19 cellular contexts compared by ENCODE assay signal in the genomic region with DNA sequence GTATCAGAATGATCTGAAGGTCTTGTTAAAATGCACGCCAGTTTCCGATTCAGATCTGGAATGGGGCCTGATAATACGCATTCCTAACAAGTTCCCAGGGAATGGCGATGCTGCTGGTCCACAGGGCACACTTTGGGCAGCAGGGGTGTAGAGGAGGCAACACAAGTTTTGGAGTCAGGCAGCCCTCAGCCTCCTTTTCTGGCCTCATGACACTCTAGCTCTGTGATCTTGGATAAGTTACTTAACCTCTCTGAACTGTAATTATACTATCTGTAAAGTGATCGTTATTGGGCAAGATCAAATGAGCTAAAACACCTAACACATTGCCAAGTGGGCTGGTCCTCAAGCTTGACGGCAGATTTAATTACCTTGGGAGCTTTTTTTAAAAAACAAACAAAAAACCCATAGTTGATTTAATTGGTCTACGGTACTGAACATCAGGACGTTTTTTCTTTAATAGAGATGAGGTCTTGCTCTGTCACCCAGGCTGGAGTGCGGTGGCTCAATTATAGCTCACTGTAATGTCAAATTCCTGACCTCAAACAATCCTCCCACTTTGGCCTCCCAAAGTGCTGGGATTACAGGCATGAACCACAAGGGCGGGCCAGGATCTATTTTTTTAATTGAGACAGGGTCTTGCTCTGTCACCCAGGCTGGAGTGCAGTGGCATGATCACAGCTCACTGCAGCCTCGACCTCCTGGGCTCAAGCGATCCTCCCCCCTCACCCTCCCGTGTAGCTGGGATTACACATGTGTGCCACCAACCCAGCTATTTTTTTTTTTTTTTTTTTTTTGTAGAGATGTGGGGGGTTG. TPM values are rescaled to one million over a fixed set of nuclear protein-coding genes. Genes with fewer than 3 reads are reported as not detected.
DNase-seq lines count a peak whose midpoint lies in the region; ATAC-seq and TF ChIP-seq lines count a peak whose summit lies in the region.
"Had no signal": no experiment of that assay in that cellular context is flagged by ENCODE, and none has a peak within 500 bp of the region (broad histone marks: within the 10 kb centered on the region; RNA-seq: fewer than 3 reads in every experiment).

No MANE protein-coding gene starts in this region.

- H3K4me1 ChIP-seq in HEK293 (ENCODE audit: control insufficient read depth, insufficient read depth, low read length) (peaks cover 4% of the 10 kb centered on the region; the same call in 1 of the 2 replicates), Panc1 (ENCODE audit: control insufficient read depth, insufficient read depth, low read length) (peaks cover 56% of the 10 kb centered on the region), gastroesophageal sphincter (peaks cover 0 to 88% (median 27%) of the 10 kb centered on the region in 3 donors), smooth muscle cell (ENCODE audit: low read depth) (peaks cover 26% of the 10 kb centered on the region), upper lobe of left lung (peaks cover 18 to 34% (median 24%) of the 10 kb centered on the region in 4 donors)

- H3K36me3 Mint-ChIP-seq in stimulated activated naive B cell treated with anti-CD40 and anti-IgM and Interleukin-4, amounts not matched to agents 10 μg/mL and 1 μg/mL and 100 μg/mL, for 72 hours: no peaks in the 10 kb centered on the region

- H3K9ac ChIP-seq in smooth muscle cell (ENCODE audit: low read depth): no peak overlapping the region

- intact Hi-C loops in Panc1 (cut with micrococcal nuclease; ENCODE audit: unreplicated experiment): loop anchor here (2.0 to 5.0 kb wide), 2 partner anchors 87 to 135 kb away; no protein-coding TSS in a partner anchor

- H3K27ac ChIP-seq in HEK293 (ENCODE audit: extremely low read depth, low read depth, low read length) (no peak overlapping the region), Panc1 (ENCODE audit: low read length) (peak overlapping the region; percentile 89), gastroesophageal sphincter (peak overlapping the region; percentile 94 to 99 (median 98)), smooth muscle cell (ENCODE audit: low read depth) (peak overlapping the region; percentile 2), upper lobe of left lung (no peak overlapping the region)
- H3K27ac ChIP-seq: cardiac muscle cell had no signal

- no TSS peak for BruUV-seq in Panc1 (replicated peaks; lab: Mats Ljungman, UMichigan)

- no peak for TF ChIP-seq CTCF in HEK293 (tag by site-specific recombination; IDR thresholded peaks at IDR 0.05)
- no peak for TF ChIP-seq CTCF in Panc1 (IDR thresholded peaks at IDR 0.05)
- no peak for TF ChIP-seq CTCF in gastroesophageal sphincter (IDR thresholded peaks at IDR 0.05)
- TF ChIP-seq CTCF in smooth muscle cell (IDR thresholded peaks at IDR 0.05; ENCODE audit: borderline replicate concordance, insufficient read depth, poor library complexity, severe bottlenecking): no peak
- TF ChIP-seq CTCF in upper lobe of left lung (IDR thresholded peaks at IDR 0.05): no peak

- no peaks in the 10 kb centered on the region; a peak in 1 of 3 replicates for H3K36me3 ChIP-seq in HEK293 (ENCODE audit: control insufficient read depth in 2 of 2, insufficient read depth in 1 of 2, low read length in 2 of 2)
- H3K36me3 ChIP-seq in Panc1 (ENCODE audit: control insufficient read depth, insufficient read depth, low read length): no peaks in the 10 kb centered on the region
- H3K36me3 ChIP-seq in gastroesophageal sphincter: peaks cover 0 to 8% of the 10 kb centered on the region in 2 donors
- H3K36me3 ChIP-seq in smooth muscle cell (ENCODE audit: low read depth): no peaks in the 10 kb centered on the region
- H3K36me3 ChIP-seq in H7 (replicated peaks; ENCODE audit: control insufficient read depth, insufficient read depth, low read length): no peaks in the 10 kb centered on the region
- H3K36me3 ChIP-seq in upper lobe of left lung: no peaks in the 10 kb centered on the region
- H3K36me3 ChIP-seq: BE2C, cardiac muscle cell, prostate gland, thyroid gland had no signal

- in situ Hi-C loops in Panc1 (cut with HindIII; ENCODE audit: low pct_unique_long_range_greater_than_20kb, low sequenced_read_pairs): loop anchor here (5.0 kb wide), 1 partner anchor 137 kb away; no protein-coding TSS in a partner anchor

- 44 to 47% methylated on average over 9 to 10 of the region's 13 CpGs for WGBS in gastroesophageal sphincter (ENCODE audit: low coverage in 1 of 2), 2 donors
- WGBS in smooth muscle cell (ENCODE audit: low lambda C conversion rate): 51% methylated on average over 13 of the region's 13 CpGs
- 62 to 65% methylated on average over 13 of the region's 13 CpGs for WGBS in upper lobe of left lung, 2 donors

- peaks cover 31 to 49% of the 10 kb centered on the region in 2 donors for H3K27me3 Mint-ChIP-seq in stimulated activated naive B cell treated with anti-CD40 and anti-IgM and Interleukin-4, amounts not matched to agents 10 μg/mL and 1 μg/mL and 100 μg/mL, for 72 hours

- no peak overlapping the region for H3K4me3 Mint-ChIP-seq in stimulated activated naive B cell treated with anti-CD40 and anti-IgM and Interleukin-4, amounts not matched to agents 10 μg/mL and 1 μg/mL and 100 μg/mL, for 72 hours

- DNase-seq in Panc1 (ENCODE audit: low read depth, low spot score) (no peak), smooth muscle cell (lab: John Stamatoyannopoulos, UW; ENCODE audit: unreplicated experiment) (no peak), H7 (no peak), upper lobe of left lung (no peak)
- no peak for DNase-seq in stimulated activated naive B cell treated with anti-CD40 and anti-IgM and Interleukin-4, amounts not matched to agents 10 μg/mL and 1 μg/mL and 100 μg/mL, for 72 hours
- DNase-seq: activated naive CD4-positive, alpha-beta T cell treated with Interleukin-2 at 50 U/mL for 16 hours; activated T-cell treated with anti-CD3 and anti-CD28 coated beads, Interleukin-2, amount 50 U/mL, for 1 hour; BE2C; IMR-90; NCI-H2081 treated with DMSO at 0.1 percent for 48 hours; small intestine; stimulated activated CD4-positive, alpha-beta T cell treated with anti-CD3 and anti-CD28 coated beads, Interleukin-4, amount 100 ng/mL, for 1 hour; stimulated activated naive CD4-positive, alpha-beta T cell treated with Interleukin-2 at 50 U/mL for 16 hours; thyroid gland had no signal

- CTCF ChIA-PET in HEK293 (lab: Yijun Ruan, JAX) (interaction anchor here (0.6 to 17.6 kb wide), 25 partner anchors 10 to 457 kb away, joined by 3 to 434 read pairs (median 4); partner anchors contain the start of genes CUEDC1 and VEZF1), Panc1 (lab: Charles Lee) (interaction anchor here (0.5 to 2.5 kb wide), 16 partner anchors 11 to 740 kb away, joined by 3 to 9 read pairs (median 5); partner anchors contain the start of gene SRSF1)

- H2AFZ ChIP-seq in smooth muscle cell (ENCODE audit: low read depth): no peak overlapping the region
- H2AFZ ChIP-seq: hepatocyte had no signal

- H3F3A ChIP-seq in smooth muscle cell (ENCODE audit: low read depth): peaks cover 18% of the 10 kb centered on the region

- peak overlapping the region; percentile 8 for H3K4me2 ChIP-seq in smooth muscle cell

- H3K79me2 ChIP-seq in smooth muscle cell (ENCODE audit: low read depth): no peaks in the 10 kb centered on the region
- H3K79me2 ChIP-seq: hepatocyte had no signal

- ATAC-seq in Panc1 (no peak), gastroesophageal sphincter (no peak), upper lobe of left lung (ENCODE audit: low FRiP score in 2 of 2) (no peak)
- ATAC-seq in stimulated activated naive B cell treated with anti-CD40 and anti-IgM and Interleukin-4, amounts not matched to agents 10 μg/mL and 1 μg/mL and 100 μg/mL, for 72 hours (replicated peaks): no peak

- H3K4me3 ChIP-seq in HEK293 (ENCODE audit: low read depth, low read length) (no peak overlapping the region), Panc1 (ENCODE audit: low read depth in 2 of 2, low read length in 2 of 2) (no peak overlapping the region), gastroesophageal sphincter (no peak overlapping the region), smooth muscle cell (no peak overlapping the region), H7 (ENCODE audit: insufficient read depth, low read depth, low read length) (no peak overlapping the region), upper lobe of left lung (no peak overlapping the region)
- H3K4me3 ChIP-seq: cardiac muscle cell, hepatocyte, prostate gland, thyroid gland had no signal

- TF ChIP-seq POLR2A in gastroesophageal sphincter (IDR thresholded peaks at IDR 0.05) (no peak), upper lobe of left lung (IDR thresholded peaks at IDR 0.05) (no peak)

- H4K20me1 ChIP-seq in smooth muscle cell (ENCODE audit: low read depth): no peaks in the 10 kb centered on the region

- POLR2A ChIA-PET in HEK293 (lab: Yijun Ruan, JAX): interaction anchor here (0.6 to 4.2 kb wide), 11 partner anchors 9 to 147 kb away, joined by 3 to 49 read pairs (median 7); partner anchors contain the start of genes MRPS23 and SRSF1
- POLR2A ChIA-PET in Panc1 (lab: Charles Lee): interaction anchor here (0.6 to 1.1 kb wide), 12 partner anchors 25 to 447 kb away, joined by 3 to 11 read pairs (median 5); no protein-coding TSS in a partner anchor

- no peaks in the 10 kb centered on the region for H3K9me3 Mint-ChIP-seq in stimulated activated naive B cell treated with anti-CD40 and anti-IgM and Interleukin-4, amounts not matched to agents 10 μg/mL and 1 μg/mL and 100 μg/mL, for 72 hours

- TF ChIP-seq EP300 in gastroesophageal sphincter (IDR thresholded peaks at IDR 0.05): no peak
- TF ChIP-seq EP300 in upper lobe of left lung (IDR thresholded peaks at IDR 0.05): no peak

- H3K27ac Mint-ChIP-seq in stimulated activated naive B cell treated with anti-CD40 and anti-IgM and Interleukin-4, amounts not matched to agents 10 μg/mL and 1 μg/mL and 100 μg/mL, for 72 hours: no peak overlapping the region

- no peaks in the 10 kb centered on the region for H3K27me3 ChIP-seq in Panc1 (ENCODE audit: control insufficient read depth, insufficient read depth, low read length)
- H3K27me3 ChIP-seq in gastroesophageal sphincter: no peaks in the 10 kb centered on the region
- no peaks in the 10 kb centered on the region for H3K27me3 ChIP-seq in smooth muscle cell (ENCODE audit: low read depth)
- peaks cover 21% of the 10 kb centered on the region for H3K27me3 ChIP-seq in H7 (ENCODE audit: control insufficient read depth, insufficient read depth, low read length)
- H3K27me3 ChIP-seq in upper lobe of left lung: no peaks in the 10 kb centered on the region
- H3K27me3 ChIP-seq: hepatocyte, thyroid gland had no signal

- H3K4me1 Mint-ChIP-seq in stimulated activated naive B cell treated with anti-CD40 and anti-IgM and Interleukin-4, amounts not matched to agents 10 μg/mL and 1 μg/mL and 100 μg/mL, for 72 hours: peaks cover 11% of the 10 kb centered on the region in 2 donors

- H3K9me3 ChIP-seq in HEK293 (ENCODE audit: control insufficient read depth, insufficient read depth, low read depth, low read length) (no peaks in the 10 kb centered on the region), Panc1 (ENCODE audit: control insufficient read depth, insufficient read depth, low read depth, low read length) (no peaks in the 10 kb centered on the region), gastroesophageal sphincter (no peaks in the 10 kb centered on the region), smooth muscle cell (replicated peaks; ENCODE audit: low read depth) (no peaks in the 10 kb centered on the region), upper lobe of left lung (no peaks in the 10 kb centered on the region)
- H3K9me3 ChIP-seq: BE2C, prostate gland, thyroid gland had no signal

RNA-seq across cellular contexts. Expression of gene MRPS23, which starts 10.0 kb away (rescaled TPM):
- total RNA-seq in Panc1 (2021; ENCODE audit: unreplicated experiment): 85.4 TPM
- polyA plus RNA-seq in Panc1 (2012; ENCODE audit: insufficient read length): 76.8 TPM
- 10 to 100 TPM; 23.0 to 24.8 (median 24.5) TPM for total RNA-seq in gastroesophageal sphincter
- total RNA-seq in smooth muscle cell: 32.3 and 33.1 TPM in 2 replicates
- 48.4 and 51.1 TPM in 2 replicates for polyA plus RNA-seq in smooth muscle cell
- 56.1 and 65.9 TPM in 2 replicates for total RNA-seq in H7 (2014; rRNA removed; shearing (Covaris generic))
- 10 to 100 TPM; 11.4 to 50.6 (median 19.1) TPM for total RNA-seq in upper lobe of left lung

Comparison
In these comparisons a context has a peak if more than half of its experiments do, and no peak if none do; other contexts are left out.
1. H3K27ac ChIP-seq: peak in Panc1 (single experiment), gastroesophageal sphincter (4 of 4) and smooth muscle cell (single experiment); none in HEK293 (single experiment) and upper lobe of left lung (0 of 4).